In genomic region chr1:11719313-11720032, GRCh38 we compare ENCODE assay signal across 8 cellular contexts. TPM values are rescaled to one million over a fixed set of nuclear protein-coding genes. Genes with fewer than 3 reads are reported as not detected.
A peak's percentile ranks its signal among the peaks of the same experiment; 100 is the strongest.
DNase-seq lines count a peak whose midpoint lies in the region; ATAC-seq lines count a peak whose summit lies in the region.

No MANE protein-coding gene starts in this region.

- ATAC-seq in sciatic nerve (peak; percentile 86), GM19397 (IDR thresholded peaks at IDR 0.05; ENCODE audit: unreplicated experiment) (no peak)

- DNase-seq in AG08395 (ENCODE audit: low spot score) = peak; percentile 66
- peak; percentile 64 for DNase-seq in GM19238 (ENCODE audit: insufficient read length, low spot score)
- DNase-seq in NAMALWA (ENCODE audit: low spot score) = peak; percentile 81
- peak; percentile 60 for DNase-seq in T-helper 22 cell (ENCODE audit: low read depth)
- peak in 56 of 58 donors; percentile 20 to 94 (median 68) for DNase-seq in anterior cingulate cortex (lab: John Stamatoyannopoulos, UW)
- peak; percentile 62 for DNase-seq in hepatic stellate cell (ENCODE audit: low spot score)
- peak; percentile 92 for DNase-seq in sciatic nerve (ENCODE audit: low spot score)

- intact Hi-C loops in sciatic nerve (cut with DNase I) = loop anchor here (5.0 kb wide), 1 partner anchor 67 kb away; the partner anchor contains the start of genes FBXO2 and FBXO44

RNA-seq across cellular contexts. Expression of gene AGTRAP, which starts 16.5 kb away (rescaled TPM):
- 32.8 TPM for total RNA-seq in sciatic nerve

RNA-seq across cellular contexts. Expression of gene DRAXIN, which starts 28.0 kb away (rescaled TPM):
- total RNA-seq in sciatic nerve = not detected

RNA-seq across cellular contexts. Expression of gene MAD2L2, which starts 38.5 kb away (rescaled TPM):
- 22.0 TPM for total RNA-seq in sciatic nerve

RNA-seq across cellular contexts. Expression of gene C1orf167, which starts 42.5 kb away (rescaled TPM):
- 4.1 TPM for total RNA-seq in sciatic nerve

RNA-seq across cellular contexts. Expression of gene FBXO6, which starts 55.5 kb away (rescaled TPM):
- 6.6 TPM for total RNA-seq in sciatic nerve
